2 cellular contexts compared by ENCODE assay signal in genomic region chr13:47474326-47474725, GRCh38.
TF ChIP-seq lines count a peak whose summit lies in the region.

No MANE protein-coding gene starts in this region.

TF ChIP-seq in liver, 16 proteins besides CTCF, POLR2A, EP300 and RAD21:
- TF ChIP-seq TAF1 (conservative IDR thresholded peaks at IDR 0.05) = no peak
- TF ChIP-seq RXRA (IDR thresholded peaks at IDR 0.05) = no peak
- no peak for TF ChIP-seq FOXA1 (IDR thresholded peaks at IDR 0.05)
- no peak for TF ChIP-seq NR2F2 (IDR thresholded peaks at IDR 0.05)
- TF ChIP-seq SP1 (IDR thresholded peaks at IDR 0.05) = no peak

TF ChIP-seq in HepG2, 621 proteins besides CTCF, POLR2A, EP300 and RAD21:
- TF ChIP-seq XBP1 (CRISPR knock-in tag; IDR thresholded peaks at IDR 0.05) (no peak), ELF3 (CRISPR knock-in tag; IDR thresholded peaks at IDR 0.05) (no peak), ZNF609 (CRISPR knock-in tag; IDR thresholded peaks at IDR 0.05; ENCODE audit: borderline replicate concordance) (no peak), GMEB1 (CRISPR knock-in tag; IDR thresholded peaks at IDR 0.05; ENCODE audit: borderline replicate concordance) (no peak), AHDC1 (CRISPR knock-in tag; IDR thresholded peaks at IDR 0.05; ENCODE audit: borderline replicate concordance) (no peak), ZNF773 (CRISPR knock-in tag; IDR thresholded peaks at IDR 0.05; ENCODE audit: borderline replicate concordance) (no peak)
